Comparison of ENCODE assay signal across 26 cellular contexts in the genomic region with DNA sequence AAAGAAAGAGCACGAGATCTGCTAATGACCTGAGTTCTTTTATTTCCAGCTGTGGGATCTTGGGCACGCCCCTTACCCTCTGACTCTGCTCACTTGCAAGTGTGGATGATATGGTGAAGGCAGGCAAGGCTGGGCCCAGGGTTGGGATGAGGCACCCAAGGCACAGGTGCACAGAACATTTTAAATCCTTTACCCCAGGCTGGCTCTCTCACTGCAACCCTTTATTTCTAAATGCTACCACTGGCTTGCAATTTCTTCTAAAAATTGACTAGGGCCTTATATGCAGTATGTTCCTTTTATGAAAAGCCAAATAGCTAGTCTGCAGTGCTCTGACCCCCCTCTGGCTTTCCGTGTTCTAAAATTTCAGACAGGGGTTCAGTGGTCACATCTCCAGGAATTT.
"Had no signal": no experiment of that assay in that cellular context is flagged by ENCODE, and none has a peak within 500 bp of the region (broad histone marks: within the 10 kb centered on the region; RNA-seq: fewer than 3 reads in every experiment).

No MANE protein-coding gene starts in this region.

- H3K27ac ChIP-seq: stomach, suprapubic skin, testis, thoracic aorta, thyroid gland, tibial artery, tibial nerve, transverse colon, upper lobe of left lung, upper lobe of right lung, uterus, vagina had no signal

- DNase-seq: stimulated activated CD4-positive, alpha-beta T cell treated with anti-CD3 and anti-CD28 coated beads, Interleukin-2, amount 100 ng/mL, for 48 hours; stimulated activated CD4-positive, alpha-beta T cell treated with anti-CD3 and anti-CD28 coated beads, Interleukin-4, amount 100 ng/mL, for 1 hour; stimulated activated CD4-positive, alpha-beta T cell treated with anti-CD3 and anti-CD28 coated beads, Interleukin-4, amount 100 ng/mL, for 24 hours; stimulated activated CD4-positive, alpha-beta T cell treated with anti-CD3 and anti-CD28 coated beads, Interleukin-4, amount 100 ng/mL, for 4 hours; stimulated activated CD8-positive, alpha-beta memory T cell treated with anti-CD3 and anti-CD28 coated beads, Interleukin-4, amount 100 ng/mL, for 48 hours; stimulated activated naive B cell treated with anti-CD40 and anti-IgM and Interleukin-4, amounts not matched to agents 10 μg/mL and 1 μg/mL and 100 μg/mL, for 72 hours; stimulated activated naive CD4-positive, alpha-beta T cell; stimulated activated naive CD4-positive, alpha-beta T cell treated with Interleukin-2 at 50 U/mL for 16 hours; stimulated activated naive CD8-positive, alpha-beta T cell treated with anti-CD3 and anti-CD28 coated beads, Interleukin-15, amount 100 ng/mL, for 72 hours; stimulated activated naive CD8-positive, alpha-beta T cell treated with anti-CD3 and anti-CD28 coated beads, Interleukin-15, Interleukin-2, amounts not matched to agents 100 U/mL and 50 U/mL, for 24 hours; stomach; substantia nigra; testis; thyroid gland; tibial artery; transverse colon; trophoblast cell; upper lobe of left lung; upper lobe of right lung; uterus had no signal

- H3K4me3 ChIP-seq: stomach, suprapubic skin, testis, thoracic aorta, thyroid gland, tibial artery, tibial nerve, transverse colon, upper lobe of left lung, upper lobe of right lung, uterus, vagina had no signal

- H3K36me3 ChIP-seq: stomach, suprapubic skin, thoracic aorta, thyroid gland, tibial artery, tibial nerve, transverse colon, upper lobe of left lung, upper lobe of right lung, uterus, vagina had no signal

- ATAC-seq: stimulated activated effector memory CD8-positive, alpha-beta T cell treated with anti-CD3 and anti-CD28 coated beads, Interleukin-12 subunit alpha, Interleukin-12 subunit beta, amount 100 ng/mL, for 72 hours; stimulated activated memory B cell treated with anti-CD40 and anti-IgM and Interleukin-4, amounts not matched to agents 10 μg/mL and 1 μg/mL and 100 μg/mL, for 72 hours; stimulated activated naive B cell treated with anti-CD40 and anti-IgM and Interleukin-4, amounts not matched to agents 10 μg/mL and 1 μg/mL and 100 μg/mL, for 72 hours; stimulated activated naive CD8-positive, alpha-beta T cell treated with anti-CD3 and anti-CD28 coated beads, Interleukin-15, amount 100 ng/mL, for 72 hours; stimulated activated naive CD8-positive, alpha-beta T cell treated with anti-CD3 and anti-CD28 coated beads, Interleukin-15, Interleukin-2, amounts not matched to agents 100 U/mL and 50 U/mL, for 24 hours; upper lobe of right lung had no signal

- H3K9me3 ChIP-seq: stomach, suprapubic skin, testis, thoracic aorta, thyroid gland, tibial artery, tibial nerve, transverse colon, upper lobe of left lung, upper lobe of right lung, uterus, vagina had no signal

- H3K27me3 ChIP-seq: testis, thyroid gland, transverse colon, upper lobe of left lung, upper lobe of right lung, uterus, vagina had no signal

- H3K4me1 ChIP-seq: stomach, suprapubic skin, testis, thyroid gland, tibial artery, tibial nerve, transverse colon, upper lobe of left lung, upper lobe of right lung, uterus, vagina had no signal
